1 cellular context compared by ENCODE assay signal in the genomic region with DNA sequence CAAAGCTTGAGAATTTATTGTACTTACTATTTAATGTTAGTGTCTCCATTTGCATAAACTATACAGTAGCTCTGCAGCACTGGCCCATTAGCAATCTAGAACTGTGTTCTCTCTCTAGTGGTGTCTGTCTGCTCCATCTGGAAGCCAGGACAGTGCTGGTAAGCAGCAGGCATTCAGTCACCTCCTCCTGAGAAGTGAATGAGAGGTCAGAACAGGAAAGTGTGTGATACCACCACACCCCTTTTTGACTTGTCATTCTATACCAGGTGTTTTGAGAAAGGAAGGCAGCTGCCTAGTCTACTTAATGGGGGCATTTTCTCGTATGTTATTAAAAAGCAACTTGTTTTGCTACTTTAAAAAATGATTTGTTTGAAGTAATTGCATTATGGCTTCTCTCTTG.
TF ChIP-seq lines count a peak whose summit lies in the region.

No MANE protein-coding gene starts in this region.

TF ChIP-seq in GM12878, 131 proteins besides CTCF, POLR2A, EP300 and RAD21:
- TF ChIP-seq TARDBP (IDR thresholded peaks at IDR 0.05; ENCODE audit: borderline replicate concordance) (no peak), YY1 (IDR thresholded peaks at IDR 0.05; ENCODE audit: low read depth, low read length) (no peak), BCL3 (IDR thresholded peaks at IDR 0.05; ENCODE audit: borderline replicate concordance, insufficient read depth, low read depth, low read length, poor library complexity, severe bottlenecking) (no peak), NFIC (IDR thresholded peaks at IDR 0.05; ENCODE audit: low read depth, low read length) (no peak), SUZ12 (IDR thresholded peaks at IDR 0.05; ENCODE audit: unreplicated experiment) (no peak), CUX1 (IDR thresholded peaks at IDR 0.05; ENCODE audit: insufficient replicate concordance, low read depth, low read length) (no peak), YBX1 (IDR thresholded peaks at IDR 0.05) (no peak), BMI1 (IDR thresholded peaks at IDR 0.05; ENCODE audit: borderline replicate concordance) (no peak), IKZF2 (IDR thresholded peaks at IDR 0.05) (no peak), BRCA1 (IDR thresholded peaks at IDR 0.05; ENCODE audit: low read depth, low read length) (no peak), ZNF622 (IDR thresholded peaks at IDR 0.05) (no peak), FOXK2 (IDR thresholded peaks at IDR 0.05) (no peak), NFXL1 (IDR thresholded peaks at IDR 0.05; ENCODE audit: borderline replicate concordance) (no peak), POLR2AphosphoS2 (IDR thresholded peaks at IDR 0.05; ENCODE audit: low read depth, low read length) (no peak), CREM (IDR thresholded peaks at IDR 0.05; ENCODE audit: low read depth) (no peak)
- TF ChIP-seq, protein P1, sequence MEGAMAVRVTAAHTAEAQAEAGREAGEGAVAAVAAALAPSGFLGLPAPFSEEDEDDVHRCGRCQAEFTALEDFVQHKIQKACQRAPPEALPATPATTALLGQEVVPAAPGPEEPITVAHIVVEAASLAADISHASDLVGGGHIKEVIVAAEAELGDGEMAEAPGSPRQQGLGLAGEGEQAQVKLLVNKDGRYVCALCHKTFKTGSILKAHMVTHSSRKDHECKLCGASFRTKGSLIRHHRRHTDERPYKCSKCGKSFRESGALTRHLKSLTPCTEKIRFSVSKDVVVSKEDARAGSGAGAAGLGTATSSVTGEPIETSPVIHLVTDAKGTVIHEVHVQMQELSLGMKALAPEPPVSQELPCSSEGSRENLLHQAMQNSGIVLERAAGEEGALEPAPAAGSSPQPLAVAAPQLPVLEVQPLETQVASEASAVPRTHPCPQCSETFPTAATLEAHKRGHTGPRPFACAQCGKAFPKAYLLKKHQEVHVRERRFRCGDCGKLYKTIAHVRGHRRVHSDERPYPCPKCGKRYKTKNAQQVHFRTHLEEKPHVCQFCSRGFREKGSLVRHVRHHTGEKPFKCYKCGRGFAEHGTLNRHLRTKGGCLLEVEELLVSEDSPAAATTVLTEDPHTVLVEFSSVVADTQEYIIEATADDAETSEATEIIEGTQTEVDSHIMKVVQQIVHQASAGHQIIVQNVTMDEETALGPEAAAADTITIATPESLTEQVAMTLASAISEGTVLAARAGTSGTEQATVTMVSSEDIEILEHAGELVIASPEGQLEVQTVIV (IDR thresholded peaks at IDR 0.05; ENCODE audit: borderline replicate concordance, partially characterized antibody): no peak
- TF ChIP-seq, protein P2, sequence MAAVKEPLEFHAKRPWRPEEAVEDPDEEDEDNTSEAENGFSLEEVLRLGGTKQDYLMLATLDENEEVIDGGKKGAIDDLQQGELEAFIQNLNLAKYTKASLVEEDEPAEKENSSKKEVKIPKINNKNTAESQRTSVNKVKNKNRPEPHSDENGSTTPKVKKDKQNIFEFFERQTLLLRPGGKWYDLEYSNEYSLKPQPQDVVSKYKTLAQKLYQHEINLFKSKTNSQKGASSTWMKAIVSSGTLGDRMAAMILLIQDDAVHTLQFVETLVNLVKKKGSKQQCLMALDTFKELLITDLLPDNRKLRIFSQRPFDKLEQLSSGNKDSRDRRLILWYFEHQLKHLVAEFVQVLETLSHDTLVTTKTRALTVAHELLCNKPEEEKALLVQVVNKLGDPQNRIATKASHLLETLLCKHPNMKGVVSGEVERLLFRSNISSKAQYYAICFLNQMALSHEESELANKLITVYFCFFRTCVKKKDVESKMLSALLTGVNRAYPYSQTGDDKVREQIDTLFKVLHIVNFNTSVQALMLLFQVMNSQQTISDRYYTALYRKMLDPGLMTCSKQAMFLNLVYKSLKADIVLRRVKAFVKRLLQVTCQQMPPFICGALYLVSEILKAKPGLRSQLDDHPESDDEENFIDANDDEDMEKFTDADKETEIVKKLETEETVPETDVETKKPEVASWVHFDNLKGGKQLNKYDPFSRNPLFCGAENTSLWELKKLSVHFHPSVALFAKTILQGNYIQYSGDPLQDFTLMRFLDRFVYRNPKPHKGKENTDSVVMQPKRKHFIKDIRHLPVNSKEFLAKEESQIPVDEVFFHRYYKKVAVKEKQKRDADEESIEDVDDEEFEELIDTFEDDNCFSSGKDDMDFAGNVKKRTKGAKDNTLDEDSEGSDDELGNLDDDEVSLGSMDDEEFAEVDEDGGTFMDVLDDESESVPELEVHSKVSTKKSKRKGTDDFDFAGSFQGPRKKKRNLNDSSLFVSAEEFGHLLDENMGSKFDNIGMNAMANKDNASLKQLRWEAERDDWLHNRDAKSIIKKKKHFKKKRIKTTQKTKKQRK (IDR thresholded peaks at IDR 0.05; ENCODE audit: low read depth, low read length): no peak
- TF ChIP-seq, protein P3, sequence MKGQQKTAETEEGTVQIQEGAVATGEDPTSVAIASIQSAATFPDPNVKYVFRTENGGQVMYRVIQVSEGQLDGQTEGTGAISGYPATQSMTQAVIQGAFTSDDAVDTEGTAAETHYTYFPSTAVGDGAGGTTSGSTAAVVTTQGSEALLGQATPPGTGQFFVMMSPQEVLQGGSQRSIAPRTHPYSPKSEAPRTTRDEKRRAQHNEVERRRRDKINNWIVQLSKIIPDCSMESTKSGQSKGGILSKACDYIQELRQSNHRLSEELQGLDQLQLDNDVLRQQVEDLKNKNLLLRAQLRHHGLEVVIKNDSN (IDR thresholded peaks at IDR 0.05; ENCODE audit: borderline replicate concordance, extremely low read length, insufficient read depth, low read depth, low read length): no peak
- TF ChIP-seq, protein P4, sequence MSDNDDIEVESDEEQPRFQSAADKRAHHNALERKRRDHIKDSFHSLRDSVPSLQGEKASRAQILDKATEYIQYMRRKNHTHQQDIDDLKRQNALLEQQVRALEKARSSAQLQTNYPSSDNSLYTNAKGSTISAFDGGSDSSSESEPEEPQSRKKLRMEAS (IDR thresholded peaks at IDR 0.05; ENCODE audit: low read depth, low read length): no peak
TF ChIP-seq in GM12878: peak in this region for 0.
